29 cellular contexts compared by ENCODE assay signal in the genomic region with DNA sequence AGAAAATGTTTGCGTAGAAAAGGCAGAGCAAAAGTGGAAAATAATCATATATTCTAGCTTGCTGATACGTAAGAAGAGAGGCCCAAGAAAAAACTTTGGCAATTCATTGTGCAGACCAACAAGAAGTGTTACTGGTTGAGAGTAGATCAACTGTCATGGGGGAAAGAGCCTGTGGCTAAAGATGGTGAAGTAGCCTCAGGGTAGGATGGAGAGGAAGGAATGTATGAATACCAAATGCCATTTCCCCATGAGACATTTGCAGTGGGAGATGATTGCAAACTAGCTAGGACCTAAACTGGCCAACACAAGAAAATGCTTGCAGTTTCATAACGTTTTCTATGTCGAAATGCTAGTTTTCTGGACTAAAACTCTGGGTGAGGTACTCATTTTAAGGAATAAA. TPM values are rescaled to one million over a fixed set of nuclear protein-coding genes. Genes with fewer than 3 reads are reported as not detected.
"Had no signal": no experiment of that assay in that cellular context is flagged by ENCODE, and none has a peak within 500 bp of the region (broad histone marks: within the 10 kb centered on the region; RNA-seq: fewer than 3 reads in every experiment).

No MANE protein-coding gene starts in this region.

- H3K4me1 Mint-ChIP-seq: activated naive CD8-positive, alpha-beta T cell treated with anti-CD3 and anti-CD28 coated beads for 36 hours; central memory CD8-positive, alpha-beta T cell; naive thymus-derived CD4-positive, alpha-beta T cell; neural crest cell had no signal

- H3K4me2 ChIP-seq: hepatocyte had no signal

- H3K36me3 ChIP-seq: breast epithelium, lower lobe of right lung, vagina, WERI-Rb-1 had no signal

- H3K4me3 ChIP-seq: breast epithelium, dorsolateral prefrontal cortex, hepatocyte, lower lobe of right lung, testis, vagina had no signal

- H3K36me3 Mint-ChIP-seq: activated naive CD8-positive, alpha-beta T cell treated with anti-CD3 and anti-CD28 coated beads for 36 hours; naive thymus-derived CD4-positive, alpha-beta T cell; type B pancreatic cell had no signal

- H3K27me3 ChIP-seq: breast epithelium, dorsolateral prefrontal cortex, hepatocyte, testis, vagina had no signal

- ATAC-seq: activated T-cell treated with anti-CD3 and anti-CD28 coated beads, Interleukin-2, amount 50 U/mL, for 4 hours; effector memory CD8-positive, alpha-beta T cell; esophagus mucosa; lower lobe of right lung; naive thymus-derived CD4-positive, alpha-beta T cell had no signal

- H3K4me3 Mint-ChIP-seq: activated naive CD8-positive, alpha-beta T cell treated with anti-CD3 and anti-CD28 coated beads for 36 hours; activated T-cell treated with anti-CD3 and anti-CD28 coated beads, Interleukin-2, amount 50 U/mL, for 4 hours; central memory CD8-positive, alpha-beta T cell; effector memory CD8-positive, alpha-beta T cell; naive thymus-derived CD4-positive, alpha-beta T cell; neural crest cell; type B pancreatic cell had no signal

- H3K9me3 Mint-ChIP-seq: neural crest cell, type B pancreatic cell had no signal

- H3K4me1 ChIP-seq: breast epithelium, lower lobe of right lung, testis, vagina had no signal

- H3K27me3 Mint-ChIP-seq: activated naive CD8-positive, alpha-beta T cell treated with anti-CD3 and anti-CD28 coated beads for 36 hours; central memory CD8-positive, alpha-beta T cell; effector memory CD8-positive, alpha-beta T cell; naive thymus-derived CD4-positive, alpha-beta T cell; progenitor cell of endocrine pancreas; type B pancreatic cell had no signal

- H2AFZ ChIP-seq: hepatocyte had no signal

- H3K9me3 ChIP-seq: breast epithelium, lower lobe of right lung, testis, vagina had no signal

- DNase-seq: activated CD4-positive, alpha-beta T cell treated with anti-CD3 and anti-CD28 coated beads, Interleukin-2, amount 50 U/mL, for 4 hours; activated CD8-positive, alpha-beta memory T cell treated with anti-CD3 and anti-CD28 coated beads, Interleukin-2, amount 50 U/mL, for 48 hours; activated naive CD4-positive, alpha-beta T cell; activated naive CD8-positive, alpha-beta T cell treated with anti-CD3 and anti-CD28 coated beads for 36 hours; activated T-cell treated with anti-CD3 and anti-CD28 coated beads, Interleukin-2, amount 50 U/mL, for 4 hours; amniotic stem cell; dorsolateral prefrontal cortex; effector memory CD8-positive, alpha-beta T cell; foreskin melanocyte; lower lobe of right lung; naive thymus-derived CD4-positive, alpha-beta T cell; retina; stimulated activated CD4-positive, alpha-beta T cell treated with anti-CD3 and anti-CD28 coated beads, Interleukin-2, amount 100 ng/mL, for 48 hours; stimulated activated naive CD4-positive, alpha-beta T cell; testis; WERI-Rb-1 had no signal

- H3K27ac Mint-ChIP-seq: activated naive CD8-positive, alpha-beta T cell treated with anti-CD3 and anti-CD28 coated beads for 36 hours; activated T-helper 2 cell treated with anti-CD3 and anti-CD28 coated beads, Interferon-gamma antibody, Interleukin-2, Interleukin-4, amounts not matched to agents 10 μg/mL and 5 μg/mL and 100 μg/mL, durations not matched to agents 14 hours and 24 hours and 36 hours; effector memory CD8-positive, alpha-beta T cell; naive thymus-derived CD4-positive, alpha-beta T cell; progenitor cell of endocrine pancreas; type B pancreatic cell had no signal

- H3K79me2 ChIP-seq: hepatocyte had no signal

- H3K27ac ChIP-seq: breast epithelium, dorsolateral prefrontal cortex, hepatocyte, lower lobe of right lung, testis, vagina, WERI-Rb-1 had no signal

RNA-seq across cellular contexts. Expression of a gene that starts 47.7 kb away (rescaled TPM):
- total RNA-seq: activated CD8-positive, alpha-beta memory T cell treated with anti-CD3 and anti-CD28 coated beads for 36 hours; activated naive CD8-positive, alpha-beta T cell treated with anti-CD3 and anti-CD28 coated beads for 36 hours; activated T-cell treated with anti-CD3 and anti-CD28 coated beads, Interleukin-2, amount 50 U/mL, for 4 hours; activated T-helper 2 cell treated with anti-CD3 and anti-CD28 coated beads, Interferon-gamma antibody, Interleukin-2, Interleukin-4, amounts not matched to agents 10 μg/mL and 5 μg/mL and 100 μg/mL, durations not matched to agents 14 hours and 24 hours and 36 hours; endothelial cell of umbilical vein; naive thymus-derived CD4-positive, alpha-beta T cell; osteoblast; T-helper 2 cell treated with Interferon-gamma antibody and Interleukin-4, amounts not matched to agents 100 ng/mL and 5 ng/mL, for 36 hours had no signal
- polyA plus RNA-seq: endothelial cell of umbilical vein; naive thymus-derived CD4-positive, alpha-beta T cell had no signal
